Comparison of ENCODE assay signal across 1 cellular context in the genomic region with DNA sequence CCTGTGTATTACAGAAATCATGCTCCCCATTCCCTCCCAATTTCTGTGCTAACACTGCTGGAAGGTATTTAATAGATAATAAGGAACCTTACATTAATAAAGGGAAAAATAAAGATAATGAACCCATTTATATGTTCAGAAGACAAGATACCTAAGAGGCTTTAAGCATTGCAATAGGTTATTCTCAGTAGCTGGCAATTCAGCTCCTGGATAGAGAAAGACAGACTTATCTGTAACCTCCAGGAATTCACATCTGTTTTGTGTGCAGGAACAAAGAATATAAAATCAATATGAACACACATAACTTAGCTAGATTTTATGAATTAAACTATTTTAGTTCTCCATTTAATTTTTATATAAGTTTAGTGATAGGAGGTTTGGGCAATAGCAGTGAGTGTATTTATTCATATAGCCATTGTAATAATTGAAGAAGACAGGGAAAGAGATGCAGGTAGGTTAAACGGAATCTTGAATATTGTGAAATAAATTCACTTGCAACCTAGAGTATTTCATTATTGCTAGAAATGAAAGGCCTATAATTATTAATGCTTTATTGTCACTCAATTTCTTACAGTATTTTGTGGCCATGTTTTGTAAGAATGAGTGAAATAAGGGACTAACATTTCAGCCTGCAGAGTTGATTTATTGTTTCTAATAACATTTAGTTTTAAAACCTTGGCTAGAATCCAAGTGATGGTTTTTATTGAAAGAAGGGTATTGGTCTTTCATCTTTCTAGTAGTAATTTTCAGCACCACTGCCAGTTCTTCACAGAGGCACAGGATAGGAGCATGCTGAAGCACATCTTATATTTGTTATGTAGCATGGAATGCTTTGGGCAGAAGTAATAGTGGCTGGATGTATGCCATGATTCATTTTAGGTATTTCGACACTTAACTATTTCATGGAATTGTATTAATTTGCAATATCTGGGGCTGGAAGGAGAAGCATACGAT.
TF ChIP-seq lines count a peak whose summit lies in the region.

No MANE protein-coding gene starts in this region.

TF ChIP-seq in HepG2, 621 proteins besides CTCF, POLR2A, EP300 and RAD21 (continued from another document):
- TF ChIP-seq ZBTB25 (CRISPR knock-in tag; IDR thresholded peaks at IDR 0.05) = no peak
- TF ChIP-seq REST (IDR thresholded peaks at IDR 0.05; ENCODE audit: borderline replicate concordance in 1 of 2, low read depth in 1 of 2, low read length in 2 of 2) = peak in 1 of 2 experiments; percentile 26; a peak in 1 of 4 replicates
- TF ChIP-seq BCL6 (CRISPR knock-in tag; IDR thresholded peaks at IDR 0.05) = 0 out of 2 replicates have a peak, but pooled peaks have one; percentile 16
- no peak for TF ChIP-seq SMC3 (IDR thresholded peaks at IDR 0.05; ENCODE audit: low read length)
- TF ChIP-seq ZNF772 (CRISPR knock-in tag; IDR thresholded peaks at IDR 0.05) = no peak
- TF ChIP-seq ZNF282 (IDR thresholded peaks at IDR 0.05; ENCODE audit: partially characterized antibody) = no peak
- TF ChIP-seq ZKSCAN1 (IDR thresholded peaks at IDR 0.05; ENCODE audit: low read length) = no peak
- TF ChIP-seq, protein P1, sequence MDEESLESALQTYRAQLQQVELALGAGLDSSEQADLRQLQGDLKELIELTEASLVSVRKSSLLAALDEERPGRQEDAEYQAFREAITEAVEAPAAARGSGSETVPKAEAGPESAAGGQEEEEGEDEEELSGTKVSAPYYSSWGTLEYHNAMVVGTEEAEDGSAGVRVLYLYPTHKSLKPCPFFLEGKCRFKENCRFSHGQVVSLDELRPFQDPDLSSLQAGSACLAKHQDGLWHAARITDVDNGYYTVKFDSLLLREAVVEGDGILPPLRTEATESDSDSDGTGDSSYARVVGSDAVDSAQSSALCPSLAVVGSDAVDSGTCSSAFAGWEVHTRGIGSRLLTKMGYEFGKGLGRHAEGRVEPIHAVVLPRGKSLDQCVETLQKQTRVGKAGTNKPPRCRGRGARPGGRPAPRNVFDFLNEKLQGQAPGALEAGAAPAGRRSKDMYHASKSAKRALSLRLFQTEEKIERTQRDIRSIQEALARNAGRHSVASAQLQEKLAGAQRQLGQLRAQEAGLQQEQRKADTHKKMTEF (CRISPR knock-in tag; IDR thresholded peaks at IDR 0.05) = no peak
- no peak for TF ChIP-seq SRSF1 (optimal IDR thresholded peaks at IDR 0.05; ENCODE audit: low read depth, low read length)
- TF ChIP-seq, protein P2, sequence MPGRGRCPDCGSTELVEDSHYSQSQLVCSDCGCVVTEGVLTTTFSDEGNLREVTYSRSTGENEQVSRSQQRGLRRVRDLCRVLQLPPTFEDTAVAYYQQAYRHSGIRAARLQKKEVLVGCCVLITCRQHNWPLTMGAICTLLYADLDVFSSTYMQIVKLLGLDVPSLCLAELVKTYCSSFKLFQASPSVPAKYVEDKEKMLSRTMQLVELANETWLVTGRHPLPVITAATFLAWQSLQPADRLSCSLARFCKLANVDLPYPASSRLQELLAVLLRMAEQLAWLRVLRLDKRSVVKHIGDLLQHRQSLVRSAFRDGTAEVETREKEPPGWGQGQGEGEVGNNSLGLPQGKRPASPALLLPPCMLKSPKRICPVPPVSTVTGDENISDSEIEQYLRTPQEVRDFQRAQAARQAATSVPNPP (CRISPR knock-in tag; IDR thresholded peaks at IDR 0.05) = no peak
- peak; percentile 58; the same call in 1 of the 2 replicates for TF ChIP-seq CEBPB (IDR thresholded peaks at IDR 0.05; ENCODE audit: borderline replicate concordance, low read depth, low read length)
- TF ChIP-seq, protein P3, sequence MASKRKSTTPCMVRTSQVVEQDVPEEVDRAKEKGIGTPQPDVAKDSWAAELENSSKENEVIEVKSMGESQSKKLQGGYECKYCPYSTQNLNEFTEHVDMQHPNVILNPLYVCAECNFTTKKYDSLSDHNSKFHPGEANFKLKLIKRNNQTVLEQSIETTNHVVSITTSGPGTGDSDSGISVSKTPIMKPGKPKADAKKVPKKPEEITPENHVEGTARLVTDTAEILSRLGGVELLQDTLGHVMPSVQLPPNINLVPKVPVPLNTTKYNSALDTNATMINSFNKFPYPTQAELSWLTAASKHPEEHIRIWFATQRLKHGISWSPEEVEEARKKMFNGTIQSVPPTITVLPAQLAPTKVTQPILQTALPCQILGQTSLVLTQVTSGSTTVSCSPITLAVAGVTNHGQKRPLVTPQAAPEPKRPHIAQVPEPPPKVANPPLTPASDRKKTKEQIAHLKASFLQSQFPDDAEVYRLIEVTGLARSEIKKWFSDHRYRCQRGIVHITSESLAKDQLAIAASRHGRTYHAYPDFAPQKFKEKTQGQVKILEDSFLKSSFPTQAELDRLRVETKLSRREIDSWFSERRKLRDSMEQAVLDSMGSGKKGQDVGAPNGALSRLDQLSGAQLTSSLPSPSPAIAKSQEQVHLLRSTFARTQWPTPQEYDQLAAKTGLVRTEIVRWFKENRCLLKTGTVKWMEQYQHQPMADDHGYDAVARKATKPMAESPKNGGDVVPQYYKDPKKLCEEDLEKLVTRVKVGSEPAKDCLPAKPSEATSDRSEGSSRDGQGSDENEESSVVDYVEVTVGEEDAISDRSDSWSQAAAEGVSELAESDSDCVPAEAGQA (IDR thresholded peaks at IDR 0.05; ENCODE audit: low read depth) = no peak
- TF ChIP-seq, protein P3 (CRISPR knock-in tag; IDR thresholded peaks at IDR 0.05; ENCODE audit: borderline replicate concordance) = no peak
- no peak for TF ChIP-seq ZNF556 (CRISPR knock-in tag; IDR thresholded peaks at IDR 0.05; ENCODE audit: borderline replicate concordance)
- no peak for TF ChIP-seq ZNF782 (CRISPR knock-in tag; IDR thresholded peaks at IDR 0.05; ENCODE audit: borderline replicate concordance)
- no peak for TF ChIP-seq ZNF746 (CRISPR knock-in tag; IDR thresholded peaks at IDR 0.05)
